Comparison of ENCODE assay signal across 33 cellular contexts in genomic region chr18:45860971-45861370, GRCh38. TPM values are rescaled to one million over a fixed set of nuclear protein-coding genes. Genes with fewer than 3 reads are reported as not detected.
"Had no signal": no experiment of that assay in that cellular context is flagged by ENCODE, and none has a peak within 500 bp of the region (broad histone marks: within the 10 kb centered on the region; RNA-seq: fewer than 3 reads in every experiment).

No MANE protein-coding gene starts in this region.

- H3K27ac Mint-ChIP-seq: activated B cell treated with CpG ODN at 0.5 μM for 24 hours; activated CD8-positive, alpha-beta T cell treated with anti-CD3 and anti-CD28 coated beads for 36 hours; activated T-helper 17 cell treated with anti-CD3 and anti-CD28 coated beads, Interleukin-2, amount 50 U/mL, for 72 hours; brain; T-helper 2 cell treated with Interferon-gamma antibody and Interleukin-4, amounts not matched to agents 5 μg/mL and 100 μg/mL, for 36 hours had no signal

- H3K27ac ChIP-seq: esophagus muscularis mucosa, foreskin keratinocyte, gastrocnemius medialis, heart left ventricle, WERI-Rb-1 had no signal

- H3K4me3 ChIP-seq: esophagus muscularis mucosa, gastrocnemius medialis, heart left ventricle had no signal

- H3K4me1 Mint-ChIP-seq: activated B cell treated with CpG ODN at 0.5 μM for 24 hours, brain had no signal

- H3K4me1 ChIP-seq: esophagus muscularis mucosa, foreskin keratinocyte, gastrocnemius medialis had no signal

- ATAC-seq: activated CD4-positive, CD25-positive, alpha-beta regulatory T cell treated with anti-CD3 and anti-CD28 coated beads, Interleukin-2, amount 50 U/mL, for 24 hours; activated CD8-positive, alpha-beta T cell treated with anti-CD3 and anti-CD28 coated beads for 36 hours; activated T-cell treated with anti-CD3 and anti-CD28 coated beads, Interleukin-2, amount 50 U/mL, for 4 hours; activated T-helper 17 cell treated with anti-CD3 and anti-CD28 coated beads, Interleukin-2, amount 50 U/mL, for 72 hours; effector memory CD8-positive, alpha-beta T cell; foreskin keratinocyte; gastrocnemius medialis; heart left ventricle had no signal

- H3K9me3 Mint-ChIP-seq: activated B cell treated with CpG ODN at 0.5 μM for 24 hours; activated T-cell treated with anti-CD3 and anti-CD28 coated beads, Interleukin-2, amount 50 U/mL, for 4 hours; activated T-helper 17 cell treated with anti-CD3 and anti-CD28 coated beads, Interleukin-2, amount 50 U/mL, for 72 hours; effector memory CD8-positive, alpha-beta T cell; T-helper 2 cell treated with Interferon-gamma antibody and Interleukin-4, amounts not matched to agents 5 μg/mL and 100 μg/mL, for 36 hours had no signal

- H3K27me3 Mint-ChIP-seq: activated B cell treated with CpG ODN at 0.5 μM for 24 hours; activated CD8-positive, alpha-beta T cell treated with anti-CD3 and anti-CD28 coated beads for 36 hours; activated naive CD8-positive, alpha-beta T cell; activated T-helper 17 cell treated with anti-CD3 and anti-CD28 coated beads, Interleukin-2, amount 50 U/mL, for 72 hours; brain; effector memory CD8-positive, alpha-beta T cell had no signal

- H3K27me3 ChIP-seq: esophagus muscularis mucosa, foreskin keratinocyte, gastrocnemius medialis, heart left ventricle had no signal

- FAIRE-seq: colon had no signal

- H3K4me3 Mint-ChIP-seq: activated B cell treated with CpG ODN at 0.5 μM for 24 hours; activated CD8-positive, alpha-beta T cell treated with anti-CD3 and anti-CD28 coated beads for 36 hours; activated naive CD8-positive, alpha-beta T cell; activated T-cell treated with anti-CD3 and anti-CD28 coated beads, Interleukin-2, amount 50 U/mL, for 4 hours; activated T-helper 17 cell treated with anti-CD3 and anti-CD28 coated beads, Interleukin-2, amount 50 U/mL, for 72 hours; brain; effector memory CD8-positive, alpha-beta T cell; T-helper 2 cell treated with Interferon-gamma antibody and Interleukin-4, amounts not matched to agents 5 μg/mL and 100 μg/mL, for 36 hours had no signal

- H3K9me3 ChIP-seq: esophagus muscularis mucosa, gastrocnemius medialis, heart left ventricle had no signal

- DNase-seq: activated B cell treated with CpG ODN at 0.5 μM for 24 hours; activated CD4-positive, alpha-beta T cell treated with anti-CD3 and anti-CD28 coated beads for 48 hours; activated CD4-positive, alpha-beta T cell treated with anti-CD3 and anti-CD28 coated beads, Interleukin-2, amount 50 U/mL, for 1 hour; activated CD4-positive, alpha-beta T cell treated with anti-CD3 and anti-CD28 coated beads, Interleukin-2, amount 50 U/mL, for 48 hours; activated CD8-positive, alpha-beta memory T cell treated with anti-CD3 and anti-CD28 coated beads for 24 hours; activated CD8-positive, alpha-beta T cell treated with anti-CD3 and anti-CD28 coated beads for 36 hours; activated effector memory CD4-positive, alpha-beta T cell treated with Interleukin-2 at 50 U/mL for 16 hours; activated gamma-delta T cell treated with Interleukin-2 at 50 U/mL for 16 hours; activated naive CD4-positive, alpha-beta T cell treated with anti-CD3 and anti-CD28 coated beads, Interleukin-2, amount 50 U/mL, for 16 hours; activated naive CD4-positive, alpha-beta T cell treated with Interleukin-2 at 50 U/mL for 16 hours; activated T-cell treated with anti-CD3 and anti-CD28 coated beads, Interleukin-2, amount 50 U/mL, for 4 hours; amniotic stem cell; anterior cingulate cortex; caudate nucleus; cortex of kidney; dermis blood vessel endothelial cell; effector CD4-positive, alpha-beta T cell; effector memory CD8-positive, alpha-beta T cell; erythroblast; foreskin keratinocyte; gastrocnemius medialis; glutamatergic neuron; heart left ventricle; hypothalamus; T1000; WERI-Rb-1 had no signal

RNA-seq across cellular contexts. Expression of gene SIGLEC15, which starts 35.5 kb away (rescaled TPM):
- total RNA-seq: activated B cell treated with CpG ODN at 0.5 μM for 24 hours; activated CD8-positive, alpha-beta T cell treated with anti-CD3 and anti-CD28 coated beads for 36 hours; activated T-cell treated with anti-CD3 and anti-CD28 coated beads, Interleukin-2, amount 50 U/mL, for 4 hours; activated T-helper 17 cell treated with anti-CD3 and anti-CD28 coated beads, Interleukin-2, amount 50 U/mL, for 72 hours; dermis blood vessel endothelial cell; gastrocnemius medialis had no signal
